ENCODE assay signal across 34 cellular contexts in genomic region chr16:72679856-72680255, GRCh38.
"Had no signal": no experiment of that assay in that cellular context is flagged by ENCODE, and none has a peak within 500 bp of the region (broad histone marks: within the 10 kb centered on the region; RNA-seq: fewer than 3 reads in every experiment).

No MANE protein-coding gene starts in this region.

- H3K36me3 ChIP-seq: MG63 had no signal

- H3K9me3 ChIP-seq: MG63 had no signal

- H3K4me3 ChIP-seq: MG63 had no signal

- H3K27me3 ChIP-seq: MG63 had no signal

- DNase-seq: Kasumi-1, MG63, MM.1S, MV-4-11, NCI-H1048, NCI-H1092, NCI-H1092 treated with DMSO at 0.1 percent for 48 hours, NCI-H1105, NCI-H1105 treated with DMSO at 0.1 percent for 48 hours, NCI-H1417, NCI-H1417 treated with DMSO at 0.1 percent for 48 hours, NCI-H1436, NCI-H1436 treated with DMSO at 0.1 percent for 48 hours, NCI-H146, NCI-H1694, NCI-H1694 treated with DMSO at 0.1 percent for 48 hours, NCI-H187, NCI-H187 treated with DMSO at 0.1 percent for 48 hours, NCI-H2029, NCI-H2029 treated with DMSO at 0.1 percent for 48 hours, NCI-H2081, NCI-H2081 treated with DMSO at 0.1 percent for 48 hours, NCI-H2107, NCI-H2171, NCI-H2171 treated with DMSO at 0.1 percent for 48 hours, NCI-H2227 treated with DMSO at 0.1 percent for 48 hours, NCI-H226, NCI-H345, NCI-H446, NCI-H446 treated with DMSO at 0.1 percent for 48 hours, NCI-H510A, NCI-H510A treated with DMSO at 0.1 percent for 48 hours, NCI-H524, NCI-H524 treated with DMSO at 0.1 percent for 48 hours had no signal
